ENCODE assay signal across 17 cellular contexts in the genomic region with DNA sequence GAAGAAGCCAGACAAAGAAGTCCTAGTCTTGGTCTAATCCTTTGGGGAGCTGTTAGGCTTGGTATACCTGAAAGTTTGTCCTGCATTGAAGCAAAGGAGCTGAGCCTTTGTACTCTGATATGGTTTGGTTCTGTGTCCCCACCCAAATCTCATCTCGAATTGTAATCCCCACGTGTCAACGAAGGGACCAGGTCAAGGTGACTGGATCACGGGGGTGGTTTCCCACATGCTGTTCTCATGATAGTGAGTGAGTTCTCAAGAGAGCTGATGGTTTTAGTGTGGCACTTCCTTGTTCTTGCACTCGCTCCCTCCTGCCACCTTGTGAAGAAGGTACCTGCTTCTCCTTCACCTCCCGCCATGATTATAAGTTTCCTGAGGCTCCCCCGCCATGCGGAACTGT. TPM values are rescaled to one million over a fixed set of nuclear protein-coding genes. Genes with fewer than 3 reads are reported as not detected.
A peak's percentile ranks its signal among the peaks of the same experiment; 100 is the strongest.
DNase-seq lines count a peak whose midpoint lies in the region; ATAC-seq and TF ChIP-seq lines count a peak whose summit lies in the region.
"Had no signal": no experiment of that assay in that cellular context is flagged by ENCODE, and none has a peak within 500 bp of the region (broad histone marks: within the 10 kb centered on the region; RNA-seq: fewer than 3 reads in every experiment).

No MANE protein-coding gene starts in this region.

- dilution Hi-C loops in mammary epithelial cell (cut with HindIII; ENCODE audit: low sequenced_read_pairs): no loop called here

- TF ChIP-seq CTCF in breast epithelium (IDR thresholded peaks at IDR 0.05) (no peak), mammary epithelial cell (conservative IDR thresholded peaks at IDR 0.05 in 1 of 2, IDR thresholded peaks at IDR 0.05 in 1 of 2; ENCODE audit: extremely low read depth in 1 of 2, insufficient read depth in 1 of 2, low read depth in 1 of 2, low read length in 2 of 2) (no peak), right lobe of liver (IDR thresholded peaks at IDR 0.05) (no peak), type B pancreatic cell (conservative IDR thresholded peaks at IDR 0.05) (no peak), GM20000 (IDR thresholded peaks at IDR 0.05; ENCODE audit: extremely low read depth, missing control alignments) (no peak)

- peak overlapping the region; percentile 30 to 58 for H3K27ac ChIP-seq in breast epithelium
- H3K27ac ChIP-seq in mammary epithelial cell (ENCODE audit: insufficient read depth, low read depth, low read length): no peak overlapping the region
- peak overlapping the region; percentile 31 to 70 (median 68) for H3K27ac ChIP-seq in right lobe of liver
- H3K27ac ChIP-seq: 22Rv1; BLaER1 treated with 17β-estradiol and CSF1 and Interleukin-3, amounts not matched to agents 10 nM and 100 nM had no signal

- no peaks in the 10 kb centered on the region for H3K36me3 ChIP-seq in breast epithelium
- no peaks in the 10 kb centered on the region for H3K36me3 ChIP-seq in mammary epithelial cell (ENCODE audit: insufficient read depth, low read length)
- no peaks in the 10 kb centered on the region for H3K36me3 ChIP-seq in right lobe of liver
- H3K36me3 ChIP-seq: BLaER1 treated with 17β-estradiol and CSF1 and Interleukin-3, amounts not matched to agents 10 nM and 100 nM had no signal

- DNase-seq in breast epithelium (ENCODE audit: low spot score in 2 of 2): no peak
- no peak for DNase-seq in mammary epithelial cell
- DNase-seq in right lobe of liver: no peak
- no peak for DNase-seq in type B pancreatic cell (ENCODE audit: extremely low spot score, unreplicated experiment)
- no peak for DNase-seq in GM20000 (ENCODE audit: low spot score)
- DNase-seq in GM19238 (ENCODE audit: insufficient read length, low spot score): no peak
- DNase-seq in left ventricle myocardium superior: no peak
- DNase-seq in activated CD8-positive, alpha-beta memory T cell treated with anti-CD3 and anti-CD28 coated beads, Interleukin-2, amount 10 ng/mL, durations not matched to agents 7 days and 5 days: no peak
- DNase-seq: ACHN; Calu3; CD4-positive, CD25-positive, alpha-beta regulatory T cell; DMS 273 treated with DMSO at 0.1 percent for 48 hours; GOT3; H9 had no signal

- ATAC-seq in right lobe of liver: peak in 3 of 4 donors; percentile 19 to 36 (median 30)
- no peak for ATAC-seq in left ventricle myocardium superior
- no peak for ATAC-seq in activated CD8-positive, alpha-beta memory T cell treated with anti-CD3 and anti-CD28 coated beads, Interleukin-2, amount 10 ng/mL, durations not matched to agents 7 days and 5 days

- no peak overlapping the region for H3K4me2 ChIP-seq in mammary epithelial cell (ENCODE audit: insufficient read depth, low read depth, low read length)
- H3K4me2 ChIP-seq: BLaER1 treated with 17β-estradiol and CSF1 and Interleukin-3, amounts not matched to agents 10 nM and 100 nM had no signal

- no peak overlapping the region for H3K9ac ChIP-seq in mammary epithelial cell (ENCODE audit: insufficient read depth, low read length)
- H3K9ac ChIP-seq: BLaER1 treated with 17β-estradiol and CSF1 and Interleukin-3, amounts not matched to agents 10 nM and 100 nM had no signal

- H3K4me3 Mint-ChIP-seq in type B pancreatic cell: no peak overlapping the region
- H3K4me3 Mint-ChIP-seq in activated CD8-positive, alpha-beta memory T cell treated with anti-CD3 and anti-CD28 coated beads, Interleukin-2, amount 10 ng/mL, durations not matched to agents 7 days and 5 days: no peak overlapping the region
- H3K4me3 Mint-ChIP-seq: CD4-positive, CD25-positive, alpha-beta regulatory T cell; H9 had no signal

- H3K9me3 Mint-ChIP-seq in type B pancreatic cell: peaks cover 4% of the 10 kb centered on the region
- no peaks in the 10 kb centered on the region for H3K9me3 Mint-ChIP-seq in activated CD8-positive, alpha-beta memory T cell treated with anti-CD3 and anti-CD28 coated beads, Interleukin-2, amount 10 ng/mL, durations not matched to agents 7 days and 5 days (ENCODE audit: low read depth)
- H3K9me3 Mint-ChIP-seq: H9 had no signal

- H3K4me3 ChIP-seq in breast epithelium: no peak overlapping the region
- no peak overlapping the region for H3K4me3 ChIP-seq in mammary epithelial cell (replicated peaks in 1 of 3; ENCODE audit: insufficient read depth in 1 of 3, low read depth in 2 of 3, low read length in 3 of 3)
- no peak overlapping the region for H3K4me3 ChIP-seq in right lobe of liver
- H3K4me3 ChIP-seq: BLaER1 treated with 17β-estradiol and CSF1 and Interleukin-3, amounts not matched to agents 10 nM and 100 nM had no signal

- no peaks in the 10 kb centered on the region for H3K27me3 Mint-ChIP-seq in type B pancreatic cell
- H3K27me3 Mint-ChIP-seq in activated CD8-positive, alpha-beta memory T cell treated with anti-CD3 and anti-CD28 coated beads, Interleukin-2, amount 10 ng/mL, durations not matched to agents 7 days and 5 days: peaks cover 7% of the 10 kb centered on the region

- H3K9me3 ChIP-seq in breast epithelium (no peaks in the 10 kb centered on the region), mammary epithelial cell (replicated peaks; ENCODE audit: insufficient read depth, low read length) (no peaks in the 10 kb centered on the region), right lobe of liver (no peaks in the 10 kb centered on the region)

- no peak for TF ChIP-seq POLR2A in breast epithelium (IDR thresholded peaks at IDR 0.05)
- TF ChIP-seq POLR2A in right lobe of liver (IDR thresholded peaks at IDR 0.05): no peak

- no peaks in the 10 kb centered on the region for H3K79me2 ChIP-seq in mammary epithelial cell (ENCODE audit: insufficient read depth, low read length)

- H2AFZ ChIP-seq in mammary epithelial cell (ENCODE audit: low read depth, low read length): no peak overlapping the region

- intact Hi-C loops in breast epithelium (cut with DNase I; ENCODE audit: low total_unique reads): no loop called here
- intact Hi-C loops in mammary epithelial cell (cut with micrococcal nuclease): no loop called here
- intact Hi-C loops in right lobe of liver (cut with DNase I): no loop called here
- intact Hi-C loops in left ventricle myocardium superior (cut with micrococcal nuclease): no loop called here

- no peaks in the 10 kb centered on the region for H3K4me1 Mint-ChIP-seq in type B pancreatic cell (ENCODE audit: unreplicated experiment)
- no peaks in the 10 kb centered on the region for H3K4me1 Mint-ChIP-seq in activated CD8-positive, alpha-beta memory T cell treated with anti-CD3 and anti-CD28 coated beads, Interleukin-2, amount 10 ng/mL, durations not matched to agents 7 days and 5 days
- H3K4me1 Mint-ChIP-seq: CD4-positive, CD25-positive, alpha-beta regulatory T cell; H9 had no signal

- CTCF ChIA-PET in mammary epithelial cell (lab: Charles Lee; ENCODE audit: low non-redundant PET): no interaction called here
- CTCF ChIA-PET in activated CD8-positive, alpha-beta memory T cell treated with anti-CD3 and anti-CD28 coated beads, Interleukin-2, amount 10 ng/mL, durations not matched to agents 7 days and 5 days (lab: Charles Lee): no interaction called here

- H3K27me3 ChIP-seq in breast epithelium: no peaks in the 10 kb centered on the region
- H3K27me3 ChIP-seq in mammary epithelial cell (ENCODE audit: insufficient read depth, low read length): no peaks in the 10 kb centered on the region
- H3K27me3 ChIP-seq in right lobe of liver: no peaks in the 10 kb centered on the region
- H3K27me3 ChIP-seq: BLaER1 treated with 17β-estradiol and CSF1 and Interleukin-3, amounts not matched to agents 10 nM and 100 nM had no signal

- no TSS peak for BruUV-seq in mammary epithelial cell (replicated peaks; lab: Mats Ljungman, UMichigan)

- peak overlapping the region; percentile 32 for H3K27ac Mint-ChIP-seq in type B pancreatic cell
- no peak overlapping the region for H3K27ac Mint-ChIP-seq in activated CD8-positive, alpha-beta memory T cell treated with anti-CD3 and anti-CD28 coated beads, Interleukin-2, amount 10 ng/mL, durations not matched to agents 7 days and 5 days
- H3K27ac Mint-ChIP-seq: CD4-positive, CD25-positive, alpha-beta regulatory T cell; H9 had no signal

- no peaks in the 10 kb centered on the region for H3K4me1 ChIP-seq in breast epithelium
- H3K4me1 ChIP-seq in mammary epithelial cell (ENCODE audit: insufficient read depth, low read length): peaks cover 24% of the 10 kb centered on the region
- H3K4me1 ChIP-seq in right lobe of liver: peaks cover 0 to 23% (median 9%) of the 10 kb centered on the region in 4 donors

- 96% methylated on average over 8 of the region's 8 CpGs for WGBS in mammary epithelial cell (ENCODE audit: low coverage, missing lambda C conversion rate)
- 91% methylated on average over 3 of the region's 8 CpGs for WGBS in right lobe of liver (ENCODE audit: insufficient coverage, low coverage, low lambda C conversion rate, missing lambda C conversion rate)

- in situ Hi-C loops in mammary epithelial cell (cut with MboI; ENCODE audit: low sequenced_read_pairs in 2 of 2): no loop called here

- H3K36me3 Mint-ChIP-seq in type B pancreatic cell: no peaks in the 10 kb centered on the region
- H3K36me3 Mint-ChIP-seq in activated CD8-positive, alpha-beta memory T cell treated with anti-CD3 and anti-CD28 coated beads, Interleukin-2, amount 10 ng/mL, durations not matched to agents 7 days and 5 days: no peaks in the 10 kb centered on the region

- no peaks in the 10 kb centered on the region for H4K20me1 ChIP-seq in mammary epithelial cell (ENCODE audit: insufficient read depth, low read length)
- H4K20me1 ChIP-seq: BLaER1 treated with 17β-estradiol and CSF1 and Interleukin-3, amounts not matched to agents 10 nM and 100 nM had no signal

RNA-seq across cellular contexts. Expression of a gene that starts 33.6 kb away (rescaled TPM):
- total RNA-seq in breast epithelium (10 to 100 TPM in 2 of 3 donors, 1 to 10 TPM in 1; 6.2 to 28.8 (median 11.3) TPM), mammary epithelial cell (under 1 TPM in 1 of 2 donors, not detected in 1; 0.17 TPM), right lobe of liver (10 to 100 TPM; 28.2 to 86.0 (median 45.0) TPM), type B pancreatic cell (ENCODE audit: low replicate concordance) (11.5 and 24.8 TPM in 2 replicates), left ventricle myocardium superior (7.6 TPM)
- not detected for polyA plus RNA-seq in mammary epithelial cell
- polyA minus RNA-seq in mammary epithelial cell: not detected
- not detected for total RNA-seq in activated CD8-positive, alpha-beta memory T cell treated with anti-CD3 and anti-CD28 coated beads, Interleukin-2, amount 10 ng/mL, durations not matched to agents 7 days and 5 days
- total RNA-seq: CD4-positive, CD25-positive, alpha-beta regulatory T cell; Daoy had no signal

RNA-seq across cellular contexts. Expression of a gene that starts 55.4 kb away (rescaled TPM):
- total RNA-seq in breast epithelium (100 to 1,000 TPM; 331 to 432 (median 409) TPM), mammary epithelial cell (100 to 1,000 TPM; 253 to 261 TPM), right lobe of liver (100 to 1,000 TPM; 109 to 172 (median 136) TPM), type B pancreatic cell (ENCODE audit: low replicate concordance) (242 and 263 TPM in 2 replicates), left ventricle myocardium superior (599 TPM)
- 129 TPM for polyA plus RNA-seq in mammary epithelial cell
- polyA minus RNA-seq in mammary epithelial cell: 360 TPM
- 100 to 1,000 TPM; 215 to 293 TPM for total RNA-seq in activated CD8-positive, alpha-beta memory T cell treated with anti-CD3 and anti-CD28 coated beads, Interleukin-2, amount 10 ng/mL, durations not matched to agents 7 days and 5 days

Comparison
In these comparisons a context has a peak if more than half of its experiments do, and no peak if none do; other contexts are left out.
1. ATAC-seq: peak in right lobe of liver (3 of 4); none in left ventricle myocardium superior (single experiment) and activated CD8-positive, alpha-beta memory T cell treated with anti-CD3 and anti-CD28 coated beads, Interleukin-2, amount 10 ng/mL, durations not matched to agents 7 days and 5 days (single experiment).